1 cellular context compared by ENCODE assay signal in the genomic region with DNA sequence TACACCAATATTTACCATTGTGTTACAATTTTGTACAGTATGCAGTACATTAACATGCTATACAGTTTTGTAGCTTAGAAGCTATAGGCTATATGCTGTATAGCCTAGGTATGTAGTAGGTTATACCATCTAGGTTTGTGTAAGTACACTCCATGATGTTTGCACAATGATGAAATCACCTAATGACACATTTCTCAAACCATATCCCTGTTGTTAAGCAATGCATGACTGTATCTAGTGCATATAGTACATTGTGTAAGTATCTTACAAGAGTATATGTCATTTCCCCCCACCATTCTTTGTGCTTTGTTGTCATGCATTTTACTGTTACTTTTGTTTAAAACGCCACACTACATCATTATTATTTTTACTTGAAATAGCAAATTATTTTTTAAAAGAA.
TF ChIP-seq lines count a peak whose summit lies in the region.

No MANE protein-coding gene starts in this region.

TF ChIP-seq in HepG2, 621 proteins besides CTCF, POLR2A, EP300 and RAD21 (continued from another document and continues in another):
- TF ChIP-seq, protein P1, sequence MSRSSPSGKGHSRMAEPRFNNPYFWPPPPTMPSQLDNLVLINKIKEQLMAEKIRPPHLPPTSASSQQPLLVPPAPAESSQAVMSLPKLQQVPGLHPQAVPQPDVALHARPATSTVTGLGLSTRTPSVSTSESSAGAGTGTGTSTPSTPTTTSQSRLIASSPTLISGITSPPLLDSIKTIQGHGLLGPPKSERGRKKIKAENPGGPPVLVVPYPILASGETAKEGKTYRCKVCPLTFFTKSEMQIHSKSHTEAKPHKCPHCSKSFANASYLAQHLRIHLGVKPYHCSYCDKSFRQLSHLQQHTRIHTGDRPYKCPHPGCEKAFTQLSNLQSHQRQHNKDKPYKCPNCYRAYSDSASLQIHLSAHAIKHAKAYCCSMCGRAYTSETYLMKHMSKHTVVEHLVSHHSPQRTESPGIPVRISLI (CRISPR knock-in tag; IDR thresholded peaks at IDR 0.05; ENCODE audit: borderline replicate concordance): no peak
- no peak for TF ChIP-seq ZNF136 (CRISPR knock-in tag; IDR thresholded peaks at IDR 0.05; ENCODE audit: low read depth)
- TF ChIP-seq, protein P2, sequence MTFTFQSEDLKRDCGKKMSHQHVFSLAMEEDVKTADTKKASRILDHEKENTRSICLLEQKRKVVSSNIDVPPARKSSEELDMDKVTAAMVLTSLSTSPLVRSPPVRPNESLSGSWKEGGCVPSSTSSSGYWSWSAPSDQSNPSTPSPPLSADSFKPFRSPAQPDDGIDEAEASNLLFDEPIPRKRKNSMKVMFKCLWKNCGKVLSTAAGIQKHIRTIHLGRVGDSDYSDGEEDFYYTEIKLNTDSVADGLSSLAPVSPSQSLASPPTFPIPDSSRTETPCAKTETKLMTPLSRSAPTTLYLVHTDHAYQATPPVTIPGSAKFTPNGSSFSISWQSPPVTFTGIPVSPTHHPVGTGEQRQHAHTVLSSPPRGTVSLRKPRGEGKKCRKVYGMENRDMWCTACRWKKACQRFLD (CRISPR knock-in tag; IDR thresholded peaks at IDR 0.05; ENCODE audit: borderline replicate concordance): no peak
- no peak for TF ChIP-seq ZFP41 (CRISPR knock-in tag; IDR thresholded peaks at IDR 0.05; ENCODE audit: borderline replicate concordance)
- TF ChIP-seq CBFB (CRISPR knock-in tag; IDR thresholded peaks at IDR 0.05): no peak
- TF ChIP-seq ATF7 (IDR thresholded peaks at IDR 0.05): peak; percentile 74; the same call in 1 of the 2 replicates
- TF ChIP-seq ATF7 (CRISPR knock-in tag; IDR thresholded peaks at IDR 0.05): no peak
- TF ChIP-seq ZNF781 (CRISPR knock-in tag; IDR thresholded peaks at IDR 0.05; ENCODE audit: borderline replicate concordance, not compliant biosample characterization): no peak
- TF ChIP-seq, protein P3, sequence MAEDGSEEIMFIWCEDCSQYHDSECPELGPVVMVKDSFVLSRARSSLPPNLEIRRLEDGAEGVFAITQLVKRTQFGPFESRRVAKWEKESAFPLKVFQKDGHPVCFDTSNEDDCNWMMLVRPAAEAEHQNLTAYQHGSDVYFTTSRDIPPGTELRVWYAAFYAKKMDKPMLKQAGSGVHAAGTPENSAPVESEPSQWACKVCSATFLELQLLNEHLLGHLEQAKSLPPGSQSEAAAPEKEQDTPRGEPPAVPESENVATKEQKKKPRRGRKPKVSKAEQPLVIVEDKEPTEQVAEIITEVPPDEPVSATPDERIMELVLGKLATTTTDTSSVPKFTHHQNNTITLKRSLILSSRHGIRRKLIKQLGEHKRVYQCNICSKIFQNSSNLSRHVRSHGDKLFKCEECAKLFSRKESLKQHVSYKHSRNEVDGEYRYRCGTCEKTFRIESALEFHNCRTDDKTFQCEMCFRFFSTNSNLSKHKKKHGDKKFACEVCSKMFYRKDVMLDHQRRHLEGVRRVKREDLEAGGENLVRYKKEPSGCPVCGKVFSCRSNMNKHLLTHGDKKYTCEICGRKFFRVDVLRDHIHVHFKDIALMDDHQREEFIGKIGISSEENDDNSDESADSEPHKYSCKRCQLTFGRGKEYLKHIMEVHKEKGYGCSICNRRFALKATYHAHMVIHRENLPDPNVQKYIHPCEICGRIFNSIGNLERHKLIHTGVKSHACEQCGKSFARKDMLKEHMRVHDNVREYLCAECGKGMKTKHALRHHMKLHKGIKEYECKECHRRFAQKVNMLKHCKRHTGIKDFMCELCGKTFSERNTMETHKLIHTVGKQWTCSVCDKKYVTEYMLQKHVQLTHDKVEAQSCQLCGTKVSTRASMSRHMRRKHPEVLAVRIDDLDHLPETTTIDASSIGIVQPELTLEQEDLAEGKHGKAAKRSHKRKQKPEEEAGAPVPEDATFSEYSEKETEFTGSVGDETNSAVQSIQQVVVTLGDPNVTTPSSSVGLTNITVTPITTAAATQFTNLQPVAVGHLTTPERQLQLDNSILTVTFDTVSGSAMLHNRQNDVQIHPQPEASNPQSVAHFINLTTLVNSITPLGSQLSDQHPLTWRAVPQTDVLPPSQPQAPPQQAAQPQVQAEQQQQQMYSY (CRISPR knock-in tag; IDR thresholded peaks at IDR 0.05): no peak
- TF ChIP-seq REXO4 (CRISPR knock-in tag; IDR thresholded peaks at IDR 0.05; ENCODE audit: borderline replicate concordance): no peak
- TF ChIP-seq, protein P4, sequence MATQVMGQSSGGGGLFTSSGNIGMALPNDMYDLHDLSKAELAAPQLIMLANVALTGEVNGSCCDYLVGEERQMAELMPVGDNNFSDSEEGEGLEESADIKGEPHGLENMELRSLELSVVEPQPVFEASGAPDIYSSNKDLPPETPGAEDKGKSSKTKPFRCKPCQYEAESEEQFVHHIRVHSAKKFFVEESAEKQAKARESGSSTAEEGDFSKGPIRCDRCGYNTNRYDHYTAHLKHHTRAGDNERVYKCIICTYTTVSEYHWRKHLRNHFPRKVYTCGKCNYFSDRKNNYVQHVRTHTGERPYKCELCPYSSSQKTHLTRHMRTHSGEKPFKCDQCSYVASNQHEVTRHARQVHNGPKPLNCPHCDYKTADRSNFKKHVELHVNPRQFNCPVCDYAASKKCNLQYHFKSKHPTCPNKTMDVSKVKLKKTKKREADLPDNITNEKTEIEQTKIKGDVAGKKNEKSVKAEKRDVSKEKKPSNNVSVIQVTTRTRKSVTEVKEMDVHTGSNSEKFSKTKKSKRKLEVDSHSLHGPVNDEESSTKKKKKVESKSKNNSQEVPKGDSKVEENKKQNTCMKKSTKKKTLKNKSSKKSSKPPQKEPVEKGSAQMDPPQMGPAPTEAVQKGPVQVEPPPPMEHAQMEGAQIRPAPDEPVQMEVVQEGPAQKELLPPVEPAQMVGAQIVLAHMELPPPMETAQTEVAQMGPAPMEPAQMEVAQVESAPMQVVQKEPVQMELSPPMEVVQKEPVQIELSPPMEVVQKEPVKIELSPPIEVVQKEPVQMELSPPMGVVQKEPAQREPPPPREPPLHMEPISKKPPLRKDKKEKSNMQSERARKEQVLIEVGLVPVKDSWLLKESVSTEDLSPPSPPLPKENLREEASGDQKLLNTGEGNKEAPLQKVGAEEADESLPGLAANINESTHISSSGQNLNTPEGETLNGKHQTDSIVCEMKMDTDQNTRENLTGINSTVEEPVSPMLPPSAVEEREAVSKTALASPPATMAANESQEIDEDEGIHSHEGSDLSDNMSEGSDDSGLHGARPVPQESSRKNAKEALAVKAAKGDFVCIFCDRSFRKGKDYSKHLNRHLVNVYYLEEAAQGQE (IDR thresholded peaks at IDR 0.05; ENCODE audit: borderline replicate concordance in 1 of 2, low read depth in 1 of 2, low read length in 2 of 2): no peak
- TF ChIP-seq, protein P5, sequence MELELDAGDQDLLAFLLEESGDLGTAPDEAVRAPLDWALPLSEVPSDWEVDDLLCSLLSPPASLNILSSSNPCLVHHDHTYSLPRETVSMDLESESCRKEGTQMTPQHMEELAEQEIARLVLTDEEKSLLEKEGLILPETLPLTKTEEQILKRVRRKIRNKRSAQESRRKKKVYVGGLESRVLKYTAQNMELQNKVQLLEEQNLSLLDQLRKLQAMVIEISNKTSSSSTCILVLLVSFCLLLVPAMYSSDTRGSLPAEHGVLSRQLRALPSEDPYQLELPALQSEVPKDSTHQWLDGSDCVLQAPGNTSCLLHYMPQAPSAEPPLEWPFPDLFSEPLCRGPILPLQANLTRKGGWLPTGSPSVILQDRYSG (CRISPR knock-in tag; IDR thresholded peaks at IDR 0.05): no peak
- no peak for TF ChIP-seq ZNF343 (CRISPR knock-in tag; IDR thresholded peaks at IDR 0.05)
- no peak for TF ChIP-seq ASH2L (IDR thresholded peaks at IDR 0.05; ENCODE audit: insufficient read length, low read depth, low read length)
- TF ChIP-seq MAF1 (CRISPR knock-in tag; IDR thresholded peaks at IDR 0.05; ENCODE audit: borderline replicate concordance): no peak
- TF ChIP-seq NKX3-1 (CRISPR knock-in tag; IDR thresholded peaks at IDR 0.05): no peak
- TF ChIP-seq ZNF879 (CRISPR knock-in tag; IDR thresholded peaks at IDR 0.05): no peak
- TF ChIP-seq ZNF747 (CRISPR knock-in tag; IDR thresholded peaks at IDR 0.05; ENCODE audit: borderline replicate concordance): no peak
- TF ChIP-seq KAT8 (CRISPR knock-in tag; IDR thresholded peaks at IDR 0.05): no peak
- peak; percentile 92 for TF ChIP-seq CEBPG (CRISPR knock-in tag; IDR thresholded peaks at IDR 0.05)
- no peak for TF ChIP-seq TOPORS (CRISPR knock-in tag; IDR thresholded peaks at IDR 0.05)
- TF ChIP-seq ZNF12 (CRISPR knock-in tag; IDR thresholded peaks at IDR 0.05): peak; percentile 79
- TF ChIP-seq IRX3 (CRISPR knock-in tag; IDR thresholded peaks at IDR 0.05; ENCODE audit: borderline replicate concordance, low read depth): no peak
- no peak for TF ChIP-seq NFYB (CRISPR knock-in tag; IDR thresholded peaks at IDR 0.05)
- TF ChIP-seq, protein P6, sequence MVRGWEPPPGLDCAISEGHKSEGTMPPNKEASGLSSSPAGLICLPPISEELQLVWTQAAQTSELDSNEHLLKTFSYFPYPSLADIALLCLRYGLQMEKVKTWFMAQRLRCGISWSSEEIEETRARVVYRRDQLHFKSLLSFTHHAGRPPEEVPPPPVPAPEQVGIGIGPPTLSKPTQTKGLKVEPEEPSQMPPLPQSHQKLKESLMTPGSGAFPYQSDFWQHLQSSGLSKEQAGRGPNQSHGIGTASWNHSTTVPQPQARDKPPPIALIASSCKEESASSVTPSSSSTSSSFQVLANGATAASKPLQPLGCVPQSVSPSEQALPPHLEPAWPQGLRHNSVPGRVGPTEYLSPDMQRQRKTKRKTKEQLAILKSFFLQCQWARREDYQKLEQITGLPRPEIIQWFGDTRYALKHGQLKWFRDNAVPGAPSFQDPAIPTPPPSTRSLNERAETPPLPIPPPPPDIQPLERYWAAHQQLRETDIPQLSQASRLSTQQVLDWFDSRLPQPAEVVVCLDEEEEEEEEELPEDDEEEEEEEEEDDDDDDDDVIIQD (CRISPR knock-in tag; IDR thresholded peaks at IDR 0.05; ENCODE audit: low read depth): no peak
- TF ChIP-seq ZNF709 (CRISPR knock-in tag; IDR thresholded peaks at IDR 0.05): no peak
- TF ChIP-seq ONECUT2 (CRISPR knock-in tag; IDR thresholded peaks at IDR 0.05): no peak
- TF ChIP-seq TOE1 (CRISPR knock-in tag; IDR thresholded peaks at IDR 0.05): no peak
- TF ChIP-seq, protein P7, sequence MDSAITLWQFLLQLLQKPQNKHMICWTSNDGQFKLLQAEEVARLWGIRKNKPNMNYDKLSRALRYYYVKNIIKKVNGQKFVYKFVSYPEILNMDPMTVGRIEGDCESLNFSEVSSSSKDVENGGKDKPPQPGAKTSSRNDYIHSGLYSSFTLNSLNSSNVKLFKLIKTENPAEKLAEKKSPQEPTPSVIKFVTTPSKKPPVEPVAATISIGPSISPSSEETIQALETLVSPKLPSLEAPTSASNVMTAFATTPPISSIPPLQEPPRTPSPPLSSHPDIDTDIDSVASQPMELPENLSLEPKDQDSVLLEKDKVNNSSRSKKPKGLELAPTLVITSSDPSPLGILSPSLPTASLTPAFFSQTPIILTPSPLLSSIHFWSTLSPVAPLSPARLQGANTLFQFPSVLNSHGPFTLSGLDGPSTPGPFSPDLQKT (CRISPR knock-in tag; IDR thresholded peaks at IDR 0.05; ENCODE audit: borderline replicate concordance): no peak
- no peak for TF ChIP-seq DNMT3B (CRISPR knock-in tag; conservative IDR thresholded peaks at IDR 0.05)
- no peak for TF ChIP-seq KLF6 (CRISPR knock-in tag; IDR thresholded peaks at IDR 0.05)
- TF ChIP-seq, protein P8, sequence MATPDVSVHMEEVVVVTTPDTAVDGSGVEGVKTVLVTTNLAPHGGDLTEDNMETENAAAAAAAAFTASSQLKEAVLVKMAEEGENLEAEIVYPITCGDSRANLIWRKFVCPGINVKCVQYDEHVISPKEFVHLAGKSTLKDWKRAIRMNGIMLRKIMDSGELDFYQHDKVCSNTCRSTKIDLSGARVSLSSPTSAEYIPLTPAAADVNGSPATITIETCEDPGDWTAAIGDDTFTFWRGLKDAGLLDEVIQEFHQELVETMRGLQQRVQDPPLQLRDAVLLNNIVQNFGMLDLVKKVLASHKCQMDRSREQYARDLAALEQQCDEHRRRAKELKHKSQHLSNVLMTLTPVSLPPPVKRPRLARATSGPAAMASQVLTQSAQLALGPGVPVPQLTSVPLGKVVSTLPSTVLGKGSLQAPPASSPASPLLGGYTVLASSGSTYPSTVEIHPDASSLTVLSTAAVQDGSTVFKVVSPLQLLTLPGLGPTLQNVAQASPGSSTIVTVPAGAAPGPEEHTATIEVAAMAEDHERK (CRISPR knock-in tag; IDR thresholded peaks at IDR 0.05; ENCODE audit: low read depth): no peak
- TF ChIP-seq PRPF4 (IDR thresholded peaks at IDR 0.05; ENCODE audit: low read depth, low read length, poor library complexity, severe bottlenecking): no peak
- no peak for TF ChIP-seq TCF12 (IDR thresholded peaks at IDR 0.05)
- TF ChIP-seq TCF12 (CRISPR knock-in tag; IDR thresholded peaks at IDR 0.05): no peak
- TF ChIP-seq, protein P9, sequence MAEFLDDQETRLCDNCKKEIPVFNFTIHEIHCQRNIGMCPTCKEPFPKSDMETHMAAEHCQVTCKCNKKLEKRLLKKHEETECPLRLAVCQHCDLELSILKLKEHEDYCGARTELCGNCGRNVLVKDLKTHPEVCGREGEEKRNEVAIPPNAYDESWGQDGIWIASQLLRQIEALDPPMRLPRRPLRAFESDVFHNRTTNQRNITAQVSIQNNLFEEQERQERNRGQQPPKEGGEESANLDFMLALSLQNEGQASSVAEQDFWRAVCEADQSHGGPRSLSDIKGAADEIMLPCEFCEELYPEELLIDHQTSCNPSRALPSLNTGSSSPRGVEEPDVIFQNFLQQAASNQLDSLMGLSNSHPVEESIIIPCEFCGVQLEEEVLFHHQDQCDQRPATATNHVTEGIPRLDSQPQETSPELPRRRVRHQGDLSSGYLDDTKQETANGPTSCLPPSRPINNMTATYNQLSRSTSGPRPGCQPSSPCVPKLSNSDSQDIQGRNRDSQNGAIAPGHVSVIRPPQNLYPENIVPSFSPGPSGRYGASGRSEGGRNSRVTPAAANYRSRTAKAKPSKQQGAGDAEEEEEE (CRISPR knock-in tag; IDR thresholded peaks at IDR 0.05; ENCODE audit: borderline replicate concordance): no peak
- TF ChIP-seq TARDBP (CRISPR knock-in tag; IDR thresholded peaks at IDR 0.05): no peak
- TF ChIP-seq ZNF501 (CRISPR knock-in tag; IDR thresholded peaks at IDR 0.05): no peak
- 0 out of 2 replicates have a peak, but pooled peaks have one; percentile 66 for TF ChIP-seq JUND (CRISPR knock-in tag; IDR thresholded peaks at IDR 0.05)
- no peak for TF ChIP-seq CHD4 (IDR thresholded peaks at IDR 0.05; ENCODE audit: borderline replicate concordance, low read length)
- TF ChIP-seq ZNF713 (CRISPR knock-in tag; IDR thresholded peaks at IDR 0.05): no peak
- no peak for TF ChIP-seq HIVEP1 (CRISPR knock-in tag; IDR thresholded peaks at IDR 0.05)
- TF ChIP-seq ZNF839 (CRISPR knock-in tag; IDR thresholded peaks at IDR 0.05; ENCODE audit: borderline replicate concordance): no peak
- TF ChIP-seq HNRNPLL (IDR thresholded peaks at IDR 0.05; ENCODE audit: low read depth, low read length, poor library complexity, severe bottlenecking): no peak
- TF ChIP-seq ETV5 (CRISPR knock-in tag; IDR thresholded peaks at IDR 0.05; ENCODE audit: borderline replicate concordance): no peak
- no peak for TF ChIP-seq ZIK1 (CRISPR knock-in tag; IDR thresholded peaks at IDR 0.05; ENCODE audit: borderline replicate concordance, low read depth)
- 0 out of 2 replicates have a peak, but pooled peaks have one; percentile 13 for TF ChIP-seq ATM (IDR thresholded peaks at IDR 0.05; ENCODE audit: borderline replicate concordance)
- no peak for TF ChIP-seq MIER3 (CRISPR knock-in tag; IDR thresholded peaks at IDR 0.05; ENCODE audit: borderline replicate concordance)
